17 cellular contexts compared by ENCODE assay signal in the genomic region with DNA sequence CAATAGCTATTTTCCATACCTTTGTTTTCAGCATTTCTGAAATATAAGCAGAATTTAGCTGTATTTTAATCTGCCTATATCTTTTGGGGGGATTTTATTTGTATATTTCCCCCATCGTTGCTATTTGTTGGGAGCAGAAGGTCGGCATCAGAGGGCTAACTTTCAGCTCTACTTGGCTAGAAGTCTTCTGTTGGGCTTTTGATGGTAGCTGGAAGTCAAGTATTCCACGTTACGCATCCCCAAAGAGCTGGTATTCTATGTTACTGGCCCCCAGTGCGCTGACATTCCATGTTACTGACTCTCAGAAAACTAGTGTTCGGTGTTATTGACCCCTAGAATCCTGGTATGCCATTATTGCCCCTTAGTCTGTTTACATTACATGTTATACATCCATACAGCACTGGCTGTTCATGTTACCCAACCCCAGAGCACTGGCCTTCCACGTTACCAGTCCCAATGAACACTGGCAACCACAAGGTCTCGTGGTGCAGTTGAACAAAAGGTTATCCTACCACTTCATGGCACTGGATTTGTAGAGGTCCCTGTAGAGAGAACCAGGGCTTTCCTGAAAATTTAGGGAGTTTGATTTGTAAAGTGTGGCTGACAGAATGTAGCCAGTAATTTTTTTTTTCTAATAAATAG.
DNase-seq lines count a peak whose midpoint lies in the region; ATAC-seq and TF ChIP-seq lines count a peak whose summit lies in the region.
"Had no signal": no experiment of that assay in that cellular context is flagged by ENCODE, and none has a peak within 500 bp of the region (broad histone marks: within the 10 kb centered on the region; RNA-seq: fewer than 3 reads in every experiment).

No MANE protein-coding gene starts in this region.

- no peaks in the 10 kb centered on the region for H3K9me3 ChIP-seq in PC-3 (ENCODE audit: low read length)
- peaks cover 0 to 4% (median 0%) of the 10 kb centered on the region in 3 donors for H3K9me3 ChIP-seq in gastroesophageal sphincter
- H3K9me3 ChIP-seq in suprapubic skin = no peaks in the 10 kb centered on the region
- H3K9me3 ChIP-seq: BLaER1 treated with 17β-estradiol and CSF1 and Interleukin-3, amounts not matched to agents 10 nM and 100 nM had no signal

- POLR2A ChIA-PET in PC-3 (lab: Charles Lee; ENCODE audit: unreplicated experiment) = no interaction called here

- CTCF ChIA-PET in PC-3 (lab: Charles Lee) = no interaction called here

- BruUV-seq in PC-3 (replicated peaks; lab: Mats Ljungman, UMichigan) = no TSS peak

- H3K9ac ChIP-seq in PC-3 (ENCODE audit: low read length) (no peak overlapping the region), rectal smooth muscle tissue (ENCODE audit: low read length) (no peak overlapping the region)
- H3K9ac ChIP-seq: BLaER1 treated with 17β-estradiol and CSF1 and Interleukin-3, amounts not matched to agents 10 nM and 100 nM had no signal

- TF ChIP-seq EP300 in gastroesophageal sphincter (IDR thresholded peaks at IDR 0.05) (no peak), suprapubic skin (IDR thresholded peaks at IDR 0.05) (no peak)

- H3K9me2 ChIP-seq in PC-3 (replicated peaks; ENCODE audit: low read length) = no peaks in the 10 kb centered on the region

- no peaks in the 10 kb centered on the region for H3K36me3 ChIP-seq in PC-3 (ENCODE audit: low read depth, low read length)
- H3K36me3 ChIP-seq in gastroesophageal sphincter = no peaks in the 10 kb centered on the region
- no peaks in the 10 kb centered on the region for H3K36me3 ChIP-seq in rectal smooth muscle tissue (ENCODE audit: control insufficient read depth, insufficient read depth, low read length)
- no peaks in the 10 kb centered on the region for H3K36me3 ChIP-seq in suprapubic skin
- H3K36me3 ChIP-seq: BLaER1 treated with 17β-estradiol and CSF1 and Interleukin-3, amounts not matched to agents 10 nM and 100 nM had no signal

- H3K4me3 ChIP-seq in PC-3 (ENCODE audit: low read length) = no peak overlapping the region
- H3K4me3 ChIP-seq in gastroesophageal sphincter = peak overlapping the region; percentile 30 to 35
- no peak overlapping the region for H3K4me3 ChIP-seq in rectal smooth muscle tissue (ENCODE audit: low read length)
- H3K4me3 ChIP-seq in suprapubic skin = no peak overlapping the region
- H3K4me3 ChIP-seq in coronary artery = no peak overlapping the region
- H3K4me3 ChIP-seq: BLaER1 treated with 17β-estradiol and CSF1 and Interleukin-3, amounts not matched to agents 10 nM and 100 nM; GM23338 had no signal

- H4K20me1 ChIP-seq in PC-3 (ENCODE audit: low read length) = no peaks in the 10 kb centered on the region
- H4K20me1 ChIP-seq: BLaER1 treated with 17β-estradiol and CSF1 and Interleukin-3, amounts not matched to agents 10 nM and 100 nM had no signal

- ATAC-seq in PC-3 (no peak), gastroesophageal sphincter (no peak)
- ATAC-seq: CD8-positive, alpha-beta T cell; GM23338 had no signal

- DNase-seq in PC-3 = no peak
- no peak for DNase-seq in suprapubic skin (ENCODE audit: low spot score in 2 of 2)
- no peak for DNase-seq in NCI-H1436 treated with DMSO at 0.1 percent for 48 hours (lab: John Stamatoyannopoulos, UW)
- DNase-seq in cortex of kidney (lab: John Stamatoyannopoulos, UW) = no peak
- DNase-seq in NCI-H82 (lab: John Stamatoyannopoulos, UW) = no peak
- no peak for DNase-seq in coronary artery (ENCODE audit: low spot score)
- DNase-seq: 8988T; Calu3; CD8-positive, alpha-beta T cell; DMS79 treated with DMSO at 0.1 percent for 48 hours; GF-D8; HCEC 1CT had no signal

- no peaks in the 10 kb centered on the region for H3K4me1 ChIP-seq in PC-3 (ENCODE audit: insufficient read depth, low read length)
- H3K4me1 ChIP-seq in gastroesophageal sphincter = peaks cover 0 to 22% (median 4%) of the 10 kb centered on the region in 3 donors
- H3K4me1 ChIP-seq in rectal smooth muscle tissue (ENCODE audit: control insufficient read depth, insufficient read depth, low read length) = peaks cover 7% of the 10 kb centered on the region
- peaks cover 3% of the 10 kb centered on the region for H3K4me1 ChIP-seq in suprapubic skin
- H3K4me1 ChIP-seq: BLaER1 treated with 17β-estradiol and CSF1 and Interleukin-3, amounts not matched to agents 10 nM and 100 nM had no signal

- peak overlapping the region; percentile 19; the same call in 1 of the 2 replicates for H2AFZ ChIP-seq in PC-3 (ENCODE audit: low read length)
- H2AFZ ChIP-seq: GM23338 had no signal

- H3F3A ChIP-seq in PC-3 (ENCODE audit: low read length, unreplicated experiment) = no peaks in the 10 kb centered on the region

- TF ChIP-seq POLR2A in gastroesophageal sphincter (IDR thresholded peaks at IDR 0.05) (no peak), suprapubic skin (IDR thresholded peaks at IDR 0.05) (no peak)

- no peaks in the 10 kb centered on the region for H3K27me3 ChIP-seq in PC-3 (ENCODE audit: low read length)
- H3K27me3 ChIP-seq in gastroesophageal sphincter = no peaks in the 10 kb centered on the region
- no peaks in the 10 kb centered on the region for H3K27me3 ChIP-seq in rectal smooth muscle tissue (ENCODE audit: control insufficient read depth, insufficient read depth, low read length)
- no peaks in the 10 kb centered on the region for H3K27me3 ChIP-seq in suprapubic skin
- H3K27me3 ChIP-seq: BLaER1 treated with 17β-estradiol and CSF1 and Interleukin-3, amounts not matched to agents 10 nM and 100 nM had no signal

- 73 to 76% methylated on average over 5 of the region's 8 CpGs for WGBS in gastroesophageal sphincter (ENCODE audit: low coverage in 1 of 2), 2 donors
- 96% methylated on average over 8 of the region's 8 CpGs for WGBS in suprapubic skin

- TF ChIP-seq CTCF in PC-3 (conservative IDR thresholded peaks at IDR 0.05; ENCODE audit: low read depth, low read length) (no peak), gastroesophageal sphincter (IDR thresholded peaks at IDR 0.05) (no peak), suprapubic skin (IDR thresholded peaks at IDR 0.05) (no peak), coronary artery (IDR thresholded peaks at IDR 0.05) (no peak)

- intact Hi-C loops in PC-3 (cut with micrococcal nuclease) = no loop called here

- no peak overlapping the region for H3K4me2 ChIP-seq in PC-3 (ENCODE audit: low read length)
- H3K4me2 ChIP-seq: BLaER1 treated with 17β-estradiol and CSF1 and Interleukin-3, amounts not matched to agents 10 nM and 100 nM; GM23338 had no signal

- H3K27ac ChIP-seq in PC-3 (ENCODE audit: low read length) (no peak overlapping the region), gastroesophageal sphincter (peak overlapping the region; percentile 76 to 90 (median 77)), rectal smooth muscle tissue (ENCODE audit: low read depth, low read length) (peak overlapping the region; percentile 51), suprapubic skin (peak overlapping the region; percentile 25), coronary artery (no peak overlapping the region)
- H3K27ac ChIP-seq: BLaER1 treated with 17β-estradiol and CSF1 and Interleukin-3, amounts not matched to agents 10 nM and 100 nM; HL-60 had no signal

- no peaks in the 10 kb centered on the region for H3K79me2 ChIP-seq in PC-3 (ENCODE audit: low read length)

Comparison
In these comparisons a context has a peak if more than half of its experiments do, and no peak if none do; other contexts are left out.
1. H3K27ac ChIP-seq: peak in gastroesophageal sphincter (4 of 4), rectal smooth muscle tissue (single experiment) and suprapubic skin (single experiment); none in PC-3 (single experiment) and coronary artery (0 of 2).
2. H3K4me3 ChIP-seq: peak in gastroesophageal sphincter (2 of 2); none in PC-3 (single experiment), rectal smooth muscle tissue (single experiment), suprapubic skin (single experiment) and coronary artery (single experiment).